20 cellular contexts compared by ENCODE assay signal in the genomic region with DNA sequence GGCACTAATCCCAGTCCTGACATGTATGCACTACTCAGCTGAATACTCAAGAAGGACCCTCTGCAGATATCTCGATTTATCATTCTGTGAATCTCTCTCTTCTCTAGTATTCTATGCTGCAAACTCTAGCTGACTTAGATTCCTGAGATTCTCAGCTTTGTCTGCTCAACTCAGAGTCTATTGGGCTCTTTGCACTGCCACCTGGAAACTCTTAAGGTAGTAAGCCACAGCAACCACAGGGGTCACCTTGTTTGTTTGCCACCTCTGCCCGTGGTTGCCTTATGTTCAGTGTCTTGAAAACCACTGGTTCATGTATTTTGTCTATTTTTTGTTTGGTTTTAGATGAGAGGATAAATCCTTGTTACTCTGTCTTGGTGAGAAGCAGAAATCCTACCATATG.
"Had no signal": no experiment of that assay in that cellular context is flagged by ENCODE, and none has a peak within 500 bp of the region (broad histone marks: within the 10 kb centered on the region; RNA-seq: fewer than 3 reads in every experiment).

No MANE protein-coding gene starts in this region.

- H3K27me3 ChIP-seq: esophagus squamous epithelium, heart right ventricle, sigmoid colon, upper lobe of right lung had no signal

- H3K4me1 ChIP-seq: esophagus squamous epithelium, heart right ventricle, lower lobe of right lung, sigmoid colon, upper lobe of right lung had no signal

- H3K36me3 ChIP-seq: esophagus squamous epithelium, heart right ventricle, lower lobe of right lung, sigmoid colon, thoracic aorta, upper lobe of right lung had no signal

- FAIRE-seq: islet of Langerhans had no signal

- H3K4me3 ChIP-seq: esophagus squamous epithelium, heart right ventricle, lower lobe of right lung, sigmoid colon, thoracic aorta, upper lobe of right lung had no signal

- H3K9me3 ChIP-seq: esophagus squamous epithelium, lower lobe of right lung, thoracic aorta, upper lobe of right lung had no signal

- ATAC-seq: activated CD4-positive, CD25-positive, alpha-beta regulatory T cell treated with anti-CD3 and anti-CD28 coated beads, Interleukin-2, amount 50 U/mL, for 24 hours; activated naive CD8-positive, alpha-beta T cell treated with anti-CD3 and anti-CD28 coated beads, Interleukin-2, amount 50 U/mL, for 24 hours; activated T-cell treated with anti-CD3 and anti-CD28 coated beads, Interleukin-2, amount 50 U/mL, for 4 hours; heart right ventricle; lower lobe of right lung; natural killer cell treated with Interleukin-12 subunit alpha and Interleukin-12 subunit beta and Interleukin-15 and Interleukin-18, amount 100 ng/mL, for 72 hours; stimulated activated effector memory CD8-positive, alpha-beta T cell treated with anti-CD3 and anti-CD28 coated beads, Interleukin-12 subunit alpha, Interleukin-12 subunit beta, amount 100 ng/mL, for 72 hours; upper lobe of right lung had no signal

- H3K27me3 Mint-ChIP-seq: activated CD4-positive, alpha-beta T cell treated with anti-CD3 and anti-CD28 coated beads, Interleukin-2, amount 10 ng/mL, durations not matched to agents 7 days and 5 days; activated naive CD8-positive, alpha-beta T cell treated with anti-CD3 and anti-CD28 coated beads, Interleukin-2, amount 50 U/mL, for 24 hours; natural killer cell treated with Interleukin-12 subunit alpha and Interleukin-12 subunit beta and Interleukin-15 and Interleukin-18, amount 100 ng/mL, for 72 hours had no signal

- H3K4me1 Mint-ChIP-seq: activated CD4-positive, alpha-beta T cell treated with anti-CD3 and anti-CD28 coated beads, Interleukin-2, amount 10 ng/mL, durations not matched to agents 7 days and 5 days; activated naive CD8-positive, alpha-beta T cell treated with anti-CD3 and anti-CD28 coated beads, Interleukin-2, amount 50 U/mL, for 24 hours; mesothelial cell of epicardium; stimulated activated effector memory CD8-positive, alpha-beta T cell treated with anti-CD3 and anti-CD28 coated beads, Interleukin-12 subunit alpha, Interleukin-12 subunit beta, amount 100 ng/mL, for 72 hours had no signal

- DNase-seq: activated CD4-positive, alpha-beta T cell treated with anti-CD3 and anti-CD28 coated beads, Interleukin-2, amount 10 ng/mL, durations not matched to agents 7 days and 5 days; activated CD8-positive, alpha-beta memory T cell treated with anti-CD3 and anti-CD28 coated beads, Interleukin-2, amount 50 U/mL, for 4 hours; activated naive CD4-positive, alpha-beta T cell treated with anti-CD3 and anti-CD28 coated beads for 36 hours; activated naive CD8-positive, alpha-beta T cell treated with anti-CD3 and anti-CD28 coated beads, Interleukin-2, amount 50 U/mL, for 24 hours; activated T-cell treated with anti-CD3 and anti-CD28 coated beads, Interleukin-2, amount 50 U/mL, for 4 hours; aorta; cortex of kidney; esophagus squamous epithelium; heart right ventricle; lower lobe of right lung; sigmoid colon; stimulated activated CD4-positive, alpha-beta T cell treated with anti-CD3 and anti-CD28 coated beads, Interleukin-4, amount 100 ng/mL, for 24 hours; T1000; upper lobe of right lung had no signal

- H3K4me3 Mint-ChIP-seq: activated CD4-positive, alpha-beta T cell treated with anti-CD3 and anti-CD28 coated beads, Interleukin-2, amount 10 ng/mL, durations not matched to agents 7 days and 5 days; activated naive CD4-positive, alpha-beta T cell treated with anti-CD3 and anti-CD28 coated beads for 36 hours; activated naive CD8-positive, alpha-beta T cell treated with anti-CD3 and anti-CD28 coated beads, Interleukin-2, amount 50 U/mL, for 24 hours; activated T-cell treated with anti-CD3 and anti-CD28 coated beads, Interleukin-2, amount 50 U/mL, for 4 hours; mesothelial cell of epicardium; natural killer cell treated with Interleukin-12 subunit alpha and Interleukin-12 subunit beta and Interleukin-15 and Interleukin-18, amount 100 ng/mL, for 72 hours; stimulated activated effector memory CD8-positive, alpha-beta T cell treated with anti-CD3 and anti-CD28 coated beads, Interleukin-12 subunit alpha, Interleukin-12 subunit beta, amount 100 ng/mL, for 72 hours had no signal

- H3K27ac Mint-ChIP-seq: activated CD4-positive, alpha-beta T cell treated with anti-CD3 and anti-CD28 coated beads, Interleukin-2, amount 10 ng/mL, durations not matched to agents 7 days and 5 days; activated naive CD4-positive, alpha-beta T cell treated with anti-CD3 and anti-CD28 coated beads for 36 hours; activated naive CD8-positive, alpha-beta T cell treated with anti-CD3 and anti-CD28 coated beads, Interleukin-2, amount 50 U/mL, for 24 hours; mesothelial cell of epicardium; natural killer cell treated with Interleukin-12 subunit alpha and Interleukin-12 subunit beta and Interleukin-15 and Interleukin-18, amount 100 ng/mL, for 72 hours; stimulated activated effector memory CD8-positive, alpha-beta T cell treated with anti-CD3 and anti-CD28 coated beads, Interleukin-12 subunit alpha, Interleukin-12 subunit beta, amount 100 ng/mL, for 72 hours had no signal

- H3K9me3 Mint-ChIP-seq: activated CD4-positive, alpha-beta T cell treated with anti-CD3 and anti-CD28 coated beads, Interleukin-2, amount 10 ng/mL, durations not matched to agents 7 days and 5 days; mesothelial cell of epicardium had no signal

- H3K36me3 Mint-ChIP-seq: mesothelial cell of epicardium; natural killer cell treated with Interleukin-12 subunit alpha and Interleukin-12 subunit beta and Interleukin-15 and Interleukin-18, amount 100 ng/mL, for 72 hours; stimulated activated effector memory CD8-positive, alpha-beta T cell treated with anti-CD3 and anti-CD28 coated beads, Interleukin-12 subunit alpha, Interleukin-12 subunit beta, amount 100 ng/mL, for 72 hours had no signal

- H3K27ac ChIP-seq: esophagus squamous epithelium, heart right ventricle, lower lobe of right lung, sigmoid colon, thoracic aorta, upper lobe of right lung had no signal
